18 cellular contexts compared by ENCODE assay signal in the genomic region with DNA sequence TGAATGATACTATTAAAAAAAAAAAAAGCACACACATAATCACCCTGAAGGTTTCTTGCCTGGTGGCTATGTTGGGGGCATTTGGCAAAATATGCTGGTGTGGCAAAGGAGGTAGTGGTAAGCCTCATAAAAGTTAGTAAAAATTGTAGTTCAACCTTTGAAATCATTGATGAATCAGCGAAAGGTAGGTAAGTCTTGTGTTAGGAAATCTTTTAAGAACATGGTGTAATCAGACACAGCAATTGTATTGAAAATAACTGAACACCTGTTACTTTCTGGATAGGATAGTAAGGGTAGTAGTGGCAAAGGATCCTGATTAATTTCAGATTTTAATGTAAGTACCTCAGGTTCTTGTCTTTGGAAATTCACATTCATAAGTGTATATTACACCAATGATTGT. TPM values are rescaled to one million over a fixed set of nuclear protein-coding genes. Genes with fewer than 3 reads are reported as not detected.
DNase-seq lines count a peak whose midpoint lies in the region; ATAC-seq and TF ChIP-seq lines count a peak whose summit lies in the region.
"Had no signal": no experiment of that assay in that cellular context is flagged by ENCODE, and none has a peak within 500 bp of the region (broad histone marks: within the 10 kb centered on the region; RNA-seq: fewer than 3 reads in every experiment).

No MANE protein-coding gene starts in this region.

- H3K4me3 ChIP-seq in RWPE2 (ENCODE audit: severe bottlenecking) (no peak overlapping the region), testis (no peak overlapping the region)
- H3K4me3 ChIP-seq: GM23248 had no signal

- intact Hi-C loops in Calu3 (cut with micrococcal nuclease; ENCODE audit: unreplicated experiment): no loop called here
- intact Hi-C loops in testis (cut with DNase I; ENCODE audit: low total_unique reads): no loop called here

- no peaks in the 10 kb centered on the region for H3K9me3 ChIP-seq in RWPE2 (ENCODE audit: severe bottlenecking)
- H3K9me3 ChIP-seq in testis: no peaks in the 10 kb centered on the region
- H3K9me3 ChIP-seq: BE2C had no signal

- H3K27ac ChIP-seq in 22Rv1: peak overlapping the region; percentile 85
- H3K27ac ChIP-seq in RWPE2 (ENCODE audit: poor library complexity, severe bottlenecking): peak overlapping the region; percentile 11
- no peak overlapping the region for H3K27ac ChIP-seq in testis
- H3K27ac ChIP-seq: C4-2B, GM23248 had no signal

- TF ChIP-seq CTCF in 22Rv1 (IDR thresholded peaks at IDR 0.05): no peak
- no peak for TF ChIP-seq CTCF in Calu3 (IDR thresholded peaks at IDR 0.05; ENCODE audit: unreplicated experiment)
- no peak for TF ChIP-seq CTCF in RWPE2 (IDR thresholded peaks at IDR 0.05; ENCODE audit: poor library complexity, severe bottlenecking)
- TF ChIP-seq CTCF in testis (IDR thresholded peaks at IDR 0.05): no peak

- CTCF ChIA-PET in Calu3 (lab: Charles Lee): no interaction called here
- CTCF ChIA-PET in activated CD4-positive, alpha-beta memory T cell treated with anti-CD3 and anti-CD28 coated beads, Interleukin-2, amount 10 ng/mL, durations not matched to agents 7 days and 5 days (lab: Charles Lee): no interaction called here

- no peak overlapping the region for H3K4me3 Mint-ChIP-seq in Calu3 (ENCODE audit: low read depth, unreplicated experiment)
- H3K4me3 Mint-ChIP-seq in activated CD4-positive, alpha-beta memory T cell treated with anti-CD3 and anti-CD28 coated beads, Interleukin-2, amount 10 ng/mL, durations not matched to agents 7 days and 5 days: no peak overlapping the region

- H3K27ac Mint-ChIP-seq in Calu3 (ENCODE audit: unreplicated experiment): peak overlapping the region; percentile 62
- no peak overlapping the region for H3K27ac Mint-ChIP-seq in activated CD4-positive, alpha-beta memory T cell treated with anti-CD3 and anti-CD28 coated beads, Interleukin-2, amount 10 ng/mL, durations not matched to agents 7 days and 5 days

- DNase-seq in Calu3 (no peak), RWPE2 (ENCODE audit: low spot score) (no peak), erythroblast (lab: John Stamatoyannopoulos, UW) (no peak), testis (no peak)
- no peak for DNase-seq in activated CD4-positive, alpha-beta memory T cell treated with anti-CD3 and anti-CD28 coated beads, Interleukin-2, amount 10 ng/mL, durations not matched to agents 7 days and 5 days
- DNase-seq: BE2C, COR-L47, DND-41, GF-D8, GM23248, IMR-90 had no signal

- 98 to 100% methylated on average over 1 of the region's 1 CpG for WGBS in testis, 2 donors

- no peaks in the 10 kb centered on the region for H3K9me3 Mint-ChIP-seq in Calu3 (ENCODE audit: low read depth, unreplicated experiment)
- no peaks in the 10 kb centered on the region for H3K9me3 Mint-ChIP-seq in activated CD4-positive, alpha-beta memory T cell treated with anti-CD3 and anti-CD28 coated beads, Interleukin-2, amount 10 ng/mL, durations not matched to agents 7 days and 5 days
- H3K9me3 Mint-ChIP-seq: CD4-positive, alpha-beta memory T cell had no signal

- H3K4me1 ChIP-seq in RWPE2 (ENCODE audit: insufficient read depth, poor library complexity, severe bottlenecking) (peaks cover 6% of the 10 kb centered on the region), testis (no peaks in the 10 kb centered on the region)

- POLR2A ChIA-PET in activated CD4-positive, alpha-beta memory T cell treated with anti-CD3 and anti-CD28 coated beads, Interleukin-2, amount 10 ng/mL, durations not matched to agents 7 days and 5 days (lab: Charles Lee): no interaction called here

- H3K36me3 ChIP-seq in RWPE2 (ENCODE audit: low read depth) (peaks cover 80% of the 10 kb centered on the region), testis (ENCODE audit: low read depth, missing control alignments) (no peaks in the 10 kb centered on the region)

- TF ChIP-seq POLR2A in erythroblast (IDR thresholded peaks at IDR 0.05; ENCODE audit: low read length) (peak; percentile 17), testis (IDR thresholded peaks at IDR 0.05) (no peak)

- no TSS peak for BruUV-seq in Calu3 (replicated peaks; lab: Mats Ljungman, UMichigan)

- no peaks in the 10 kb centered on the region for H3K27me3 ChIP-seq in RWPE2 (ENCODE audit: insufficient read depth, poor library complexity, severe bottlenecking)
- no peaks in the 10 kb centered on the region for H3K27me3 ChIP-seq in testis
- H3K27me3 ChIP-seq: BE2C had no signal

- H3K4me1 Mint-ChIP-seq in Calu3 (ENCODE audit: low read depth, unreplicated experiment): peaks cover 12% of the 10 kb centered on the region
- H3K4me1 Mint-ChIP-seq in activated CD4-positive, alpha-beta memory T cell treated with anti-CD3 and anti-CD28 coated beads, Interleukin-2, amount 10 ng/mL, durations not matched to agents 7 days and 5 days: peaks cover 3% of the 10 kb centered on the region

- no peak for ATAC-seq in RWPE2 (ENCODE audit: low read depth)
- ATAC-seq in HG02623 (IDR thresholded peaks at IDR 0.05; ENCODE audit: unreplicated experiment): no peak
- ATAC-seq in GM19023 (IDR thresholded peaks at IDR 0.05; ENCODE audit: unreplicated experiment): no peak
- ATAC-seq: HCT116 had no signal

- no peaks in the 10 kb centered on the region for H3K27me3 Mint-ChIP-seq in Calu3 (ENCODE audit: unreplicated experiment)
- H3K27me3 Mint-ChIP-seq in activated CD4-positive, alpha-beta memory T cell treated with anti-CD3 and anti-CD28 coated beads, Interleukin-2, amount 10 ng/mL, durations not matched to agents 7 days and 5 days: no peaks in the 10 kb centered on the region

- peaks cover 93% of the 10 kb centered on the region for H3K36me3 Mint-ChIP-seq in Calu3 (ENCODE audit: insufficient read depth, unreplicated experiment)
- peaks cover 52% of the 10 kb centered on the region for H3K36me3 Mint-ChIP-seq in activated CD4-positive, alpha-beta memory T cell treated with anti-CD3 and anti-CD28 coated beads, Interleukin-2, amount 10 ng/mL, durations not matched to agents 7 days and 5 days (ENCODE audit: low read depth)

RNA-seq across cellular contexts. Expression of gene CALML5, which starts 40.9 kb away (rescaled TPM):
- not detected in 2 replicates for total RNA-seq in Calu3 (2022)
- total RNA-seq in activated CD4-positive, alpha-beta memory T cell treated with anti-CD3 and anti-CD28 coated beads, Interleukin-2, amount 10 ng/mL, durations not matched to agents 7 days and 5 days: not detected
- under 1 TPM in 1 of 2 donors, not detected in 1; 0.50 TPM for total RNA-seq in testis
- polyA plus RNA-seq in testis (ENCODE audit: insufficient read depth, low read depth, low replicate concordance): not detected
- total RNA-seq: CD4-positive, alpha-beta memory T cell; GM23248; IMR-90 had no signal
- polyA plus RNA-seq: AG04450; CD4-positive, alpha-beta memory T cell; GM23248; IMR-90 had no signal

RNA-seq across cellular contexts. Expression of gene NET1, which starts 46.1 kb away (rescaled TPM):
- total RNA-seq in Calu3 (2022): 147 and 154 TPM in 2 replicates
- 10 to 100 TPM; 37.1 to 40.0 TPM for total RNA-seq in activated CD4-positive, alpha-beta memory T cell treated with anti-CD3 and anti-CD28 coated beads, Interleukin-2, amount 10 ng/mL, durations not matched to agents 7 days and 5 days
- total RNA-seq in testis: 10 to 100 TPM; 39.9 to 40.7 TPM
- polyA plus RNA-seq in testis (ENCODE audit: insufficient read depth, low read depth, low replicate concordance): 29.7 TPM

RNA-seq across cellular contexts. Expression of gene TUBAL3, which starts 53.8 kb away (rescaled TPM):
- total RNA-seq in Calu3 (2022): not detected in 2 replicates
- total RNA-seq in activated CD4-positive, alpha-beta memory T cell treated with anti-CD3 and anti-CD28 coated beads, Interleukin-2, amount 10 ng/mL, durations not matched to agents 7 days and 5 days: not detected
- total RNA-seq in testis: 1 to 10 TPM in 1 of 2 donors, under 1 TPM in 1; 0.93 to 2.5 TPM
- polyA plus RNA-seq in testis (ENCODE audit: insufficient read depth, low read depth, low replicate concordance): 5.3 TPM
- total RNA-seq: CD4-positive, alpha-beta memory T cell; GM23248; IMR-90 had no signal
- polyA plus RNA-seq: AG04450; CD4-positive, alpha-beta memory T cell; GM23248; IMR-90 had no signal

Comparison
In these comparisons a context has a peak if more than half of its experiments do, and no peak if none do; other contexts are left out.
1. H3K27ac ChIP-seq: peak in 22Rv1 (single experiment) and RWPE2 (single experiment); none in testis (0 of 2).